In genomic region chr20:38523697-38524096, GRCh38 we compare ENCODE assay signal across 1 cellular context.
TF ChIP-seq lines count a peak whose summit lies in the region.

No MANE protein-coding gene starts in this region.

TF ChIP-seq in IMR-90, 13 proteins besides CTCF, POLR2A, EP300 and RAD21:
- TF ChIP-seq USF2 (IDR thresholded peaks at IDR 0.05; ENCODE audit: low read depth, low read length) = no peak
- peak; percentile 91 for TF ChIP-seq CEBPB (IDR thresholded peaks at IDR 0.05; ENCODE audit: low read depth, low read length)
